In genomic region chr17:14205992-14206461, GRCh38 we compare ENCODE assay signal across 3 cellular contexts.
TF ChIP-seq lines count a peak whose summit lies in the region.

No MANE protein-coding gene starts in this region.

TF ChIP-seq in liver, 16 proteins besides CTCF, POLR2A, EP300 and RAD21:
- peak; percentile 21 for TF ChIP-seq HNF4G (IDR thresholded peaks at IDR 0.05)
- TF ChIP-seq FOXA2 (IDR thresholded peaks at IDR 0.05): peak; percentile 84
- no peak for TF ChIP-seq TAF1 (conservative IDR thresholded peaks at IDR 0.05)
- TF ChIP-seq MAX (IDR thresholded peaks at IDR 0.05): peak; percentile 98
- TF ChIP-seq NR2F2 (IDR thresholded peaks at IDR 0.05): no peak
- peak; percentile 90 for TF ChIP-seq ZBTB33 (IDR thresholded peaks at IDR 0.05)
- TF ChIP-seq HNF4A (conservative IDR thresholded peaks at IDR 0.05): peak; percentile 59 to 82
- peak in 1 of 2 donors; percentile 77 for TF ChIP-seq EGR1 (IDR thresholded peaks at IDR 0.05; ENCODE audit: low read depth in 2 of 2)
- TF ChIP-seq RXRA (IDR thresholded peaks at IDR 0.05): peak; percentile 68 to 90
- TF ChIP-seq REST (IDR thresholded peaks at IDR 0.05): peak; percentile 73
- peak; percentile 86 for TF ChIP-seq YY1 (IDR thresholded peaks at IDR 0.05)
- peak; percentile 81 for TF ChIP-seq SP1 (IDR thresholded peaks at IDR 0.05)
- TF ChIP-seq FOXA1 (IDR thresholded peaks at IDR 0.05): peak; percentile 83
- peak in 1 of 2 donors; percentile 65 for TF ChIP-seq GABPA (IDR thresholded peaks at IDR 0.05 in 1 of 2, conservative IDR thresholded peaks at IDR 0.05 in 1 of 2)
- TF ChIP-seq ATF3 (IDR thresholded peaks at IDR 0.05): peak; percentile 49
- TF ChIP-seq JUND (IDR thresholded peaks at IDR 0.05): peak; percentile 68 to 96

TF ChIP-seq in HepG2, 621 proteins besides CTCF, POLR2A, EP300 and RAD21:
- TF ChIP-seq HNRNPUL1 (IDR thresholded peaks at IDR 0.05; ENCODE audit: low read depth, low read length): no peak
- no peak for TF ChIP-seq MTA1 (CRISPR knock-in tag; IDR thresholded peaks at IDR 0.05; ENCODE audit: borderline replicate concordance)
- TF ChIP-seq MAFK (conservative IDR thresholded peaks at IDR 0.05 in 1 of 2, IDR thresholded peaks at IDR 0.05 in 1 of 2; ENCODE audit: low read length in 2 of 2): no peak
- TF ChIP-seq MXD3 (CRISPR knock-in tag; IDR thresholded peaks at IDR 0.05): no peak
- no peak for TF ChIP-seq HCFC1 (IDR thresholded peaks at IDR 0.05; ENCODE audit: low read depth, low read length)
- no peak for TF ChIP-seq ZNF468 (CRISPR knock-in tag; IDR thresholded peaks at IDR 0.05)
- no peak for TF ChIP-seq GPN1 (CRISPR knock-in tag; IDR thresholded peaks at IDR 0.05; ENCODE audit: borderline replicate concordance)
- no peak for TF ChIP-seq ATF2 (CRISPR knock-in tag; IDR thresholded peaks at IDR 0.05)

TF ChIP-seq in HEK293T, 16 proteins besides CTCF, POLR2A, EP300 and RAD21 (continued from another document):
- TF ChIP-seq L3MBTL2 (conservative IDR thresholded peaks at IDR 0.05) (no peak), NFRKB (IDR thresholded peaks at IDR 0.05) (no peak), CTBP1 (IDR thresholded peaks at IDR 0.05; ENCODE audit: borderline replicate concordance) (no peak), BHLHE40 (IDR thresholded peaks at IDR 0.05; ENCODE audit: borderline replicate concordance) (no peak), FOXM1 (IDR thresholded peaks at IDR 0.05; ENCODE audit: borderline replicate concordance) (no peak), SP1 (IDR thresholded peaks at IDR 0.05) (no peak), FOXA1 (IDR thresholded peaks at IDR 0.05) (no peak), SUZ12 (IDR thresholded peaks at IDR 0.05) (no peak), FOXK2 (IDR thresholded peaks at IDR 0.05) (no peak), PKNOX1 (IDR thresholded peaks at IDR 0.05) (no peak), TARDBP (IDR thresholded peaks at IDR 0.05) (no peak), LEF1 (IDR thresholded peaks at IDR 0.05; ENCODE audit: borderline replicate concordance) (no peak), ARNT (IDR thresholded peaks at IDR 0.05) (no peak), ELF4 (IDR thresholded peaks at IDR 0.05) (no peak)
